ENCODE assay signal across 1 cellular context in genomic region chr1:31593770-31594632, GRCh38.
TF ChIP-seq lines count a peak whose summit lies in the region.

No MANE protein-coding gene starts in this region.

TF ChIP-seq in K562, 482 proteins besides CTCF, POLR2A, EP300 and RAD21 (continued from another document and continues in another):
- TF ChIP-seq ARID2 (IDR thresholded peaks at IDR 0.05) (peak; percentile 74; the same call in 1 of the 2 replicates), CC2D1A (IDR thresholded peaks at IDR 0.05) (0 out of 2 replicates have a peak, but pooled peaks have one; percentile 38), NR2C1 (IDR thresholded peaks at IDR 0.05) (no peak), NR2C1 (tag; IDR thresholded peaks at IDR 0.05) (no peak), CSDE1 (IDR thresholded peaks at IDR 0.05) (no peak), ZNF165 (CRISPR knock-in tag; IDR thresholded peaks at IDR 0.05; ENCODE audit: borderline replicate concordance) (no peak), HLTF (IDR thresholded peaks at IDR 0.05) (no peak), CHCHD3 (CRISPR knock-in tag; IDR thresholded peaks at IDR 0.05) (no peak), KDM1A (IDR thresholded peaks at IDR 0.05) (0 out of 4 replicates have a peak, but pooled peaks of 1 of the 2 experiments have one; percentile 27), ZFP91 (CRISPR knock-in tag; IDR thresholded peaks at IDR 0.05) (no peak), ZNF239 (CRISPR knock-in tag; IDR thresholded peaks at IDR 0.05) (no peak), POLR2AphosphoS2 (IDR thresholded peaks at IDR 0.05; ENCODE audit: low read length) (no peak), ZNF561 (CRISPR knock-in tag; conservative IDR thresholded peaks at IDR 0.05) (no peak), CBFA2T2 (conservative IDR thresholded peaks at IDR 0.05) (no peak), CHD2 (IDR thresholded peaks at IDR 0.05; ENCODE audit: low read depth, low read length) (no peak), NCOR1 (IDR thresholded peaks at IDR 0.05) (no peak), ZNF778 (CRISPR knock-in tag; IDR thresholded peaks at IDR 0.05) (no peak), STAG1 (CRISPR knock-in tag; IDR thresholded peaks at IDR 0.05; ENCODE audit: borderline replicate concordance) (peak; percentile 71; the same call in 1 of the 2 replicates), PML (IDR thresholded peaks at IDR 0.05; ENCODE audit: low read length) (no peak), MTA2 (IDR thresholded peaks at IDR 0.05; ENCODE audit: low read depth) (no peak), CTCFL (IDR thresholded peaks at IDR 0.05; ENCODE audit: borderline replicate concordance, insufficient read depth, low read depth, low read length, poor library complexity, severe bottlenecking) (peak; percentile 72), ATF7 (IDR thresholded peaks at IDR 0.05) (no peak), MNT (conservative IDR thresholded peaks at IDR 0.05) (no peak), SNIP1 (IDR thresholded peaks at IDR 0.05; ENCODE audit: low read depth) (no peak), PTRF (tag; IDR thresholded peaks at IDR 0.05) (no peak), ZNF280B (CRISPR knock-in tag; IDR thresholded peaks at IDR 0.05) (no peak), NFIX (CRISPR knock-in tag; IDR thresholded peaks at IDR 0.05; ENCODE audit: low read depth) (no peak), KAT7 (CRISPR knock-in tag; IDR thresholded peaks at IDR 0.05; ENCODE audit: borderline replicate concordance) (no peak), RBM14 (IDR thresholded peaks at IDR 0.05; ENCODE audit: borderline replicate concordance, insufficient read depth, low read depth, low read length) (no peak), HDAC3 (IDR thresholded peaks at IDR 0.05; ENCODE audit: borderline replicate concordance, partially characterized antibody) (no peak), EGR1 (conservative IDR thresholded peaks at IDR 0.05) (no peak), ZNF311 (CRISPR knock-in tag; IDR thresholded peaks at IDR 0.05) (no peak), HMG20B (CRISPR knock-in tag; IDR thresholded peaks at IDR 0.05) (no peak), E2F4 (CRISPR knock-in tag; IDR thresholded peaks at IDR 0.05; ENCODE audit: low read depth) (no peak), JUNB (CRISPR knock-in tag; conservative IDR thresholded peaks at IDR 0.05) (no peak), CTBP1 (IDR thresholded peaks at IDR 0.05; ENCODE audit: borderline replicate concordance) (peak; percentile 74), PHB2 (IDR thresholded peaks at IDR 0.05; ENCODE audit: low read depth) (no peak)
- TF ChIP-seq, protein P1, sequence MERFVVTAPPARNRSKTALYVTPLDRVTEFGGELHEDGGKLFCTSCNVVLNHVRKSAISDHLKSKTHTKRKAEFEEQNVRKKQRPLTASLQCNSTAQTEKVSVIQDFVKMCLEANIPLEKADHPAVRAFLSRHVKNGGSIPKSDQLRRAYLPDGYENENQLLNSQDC (CRISPR knock-in tag; IDR thresholded peaks at IDR 0.05), result no peak
- TF ChIP-seq, protein P2, sequence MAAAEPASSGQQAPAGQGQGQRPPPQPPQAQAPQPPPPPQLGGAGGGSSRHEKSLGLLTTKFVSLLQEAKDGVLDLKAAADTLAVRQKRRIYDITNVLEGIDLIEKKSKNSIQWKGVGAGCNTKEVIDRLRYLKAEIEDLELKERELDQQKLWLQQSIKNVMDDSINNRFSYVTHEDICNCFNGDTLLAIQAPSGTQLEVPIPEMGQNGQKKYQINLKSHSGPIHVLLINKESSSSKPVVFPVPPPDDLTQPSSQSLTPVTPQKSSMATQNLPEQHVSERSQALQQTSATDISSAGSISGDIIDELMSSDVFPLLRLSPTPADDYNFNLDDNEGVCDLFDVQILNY (CRISPR knock-in tag; IDR thresholded peaks at IDR 0.05), result no peak
- TF ChIP-seq, protein P3, sequence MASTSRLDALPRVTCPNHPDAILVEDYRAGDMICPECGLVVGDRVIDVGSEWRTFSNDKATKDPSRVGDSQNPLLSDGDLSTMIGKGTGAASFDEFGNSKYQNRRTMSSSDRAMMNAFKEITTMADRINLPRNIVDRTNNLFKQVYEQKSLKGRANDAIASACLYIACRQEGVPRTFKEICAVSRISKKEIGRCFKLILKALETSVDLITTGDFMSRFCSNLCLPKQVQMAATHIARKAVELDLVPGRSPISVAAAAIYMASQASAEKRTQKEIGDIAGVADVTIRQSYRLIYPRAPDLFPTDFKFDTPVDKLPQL (IDR thresholded peaks at IDR 0.05; ENCODE audit: extremely low read depth, insufficient read length), result no peak
- TF ChIP-seq, protein P4, sequence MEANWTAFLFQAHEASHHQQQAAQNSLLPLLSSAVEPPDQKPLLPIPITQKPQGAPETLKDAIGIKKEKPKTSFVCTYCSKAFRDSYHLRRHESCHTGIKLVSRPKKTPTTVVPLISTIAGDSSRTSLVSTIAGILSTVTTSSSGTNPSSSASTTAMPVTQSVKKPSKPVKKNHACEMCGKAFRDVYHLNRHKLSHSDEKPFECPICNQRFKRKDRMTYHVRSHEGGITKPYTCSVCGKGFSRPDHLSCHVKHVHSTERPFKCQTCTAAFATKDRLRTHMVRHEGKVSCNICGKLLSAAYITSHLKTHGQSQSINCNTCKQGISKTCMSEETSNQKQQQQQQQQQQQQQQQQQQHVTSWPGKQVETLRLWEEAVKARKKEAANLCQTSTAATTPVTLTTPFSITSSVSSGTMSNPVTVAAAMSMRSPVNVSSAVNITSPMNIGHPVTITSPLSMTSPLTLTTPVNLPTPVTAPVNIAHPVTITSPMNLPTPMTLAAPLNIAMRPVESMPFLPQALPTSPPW (CRISPR knock-in tag; IDR thresholded peaks at IDR 0.05), result no peak
- TF ChIP-seq, protein P5, sequence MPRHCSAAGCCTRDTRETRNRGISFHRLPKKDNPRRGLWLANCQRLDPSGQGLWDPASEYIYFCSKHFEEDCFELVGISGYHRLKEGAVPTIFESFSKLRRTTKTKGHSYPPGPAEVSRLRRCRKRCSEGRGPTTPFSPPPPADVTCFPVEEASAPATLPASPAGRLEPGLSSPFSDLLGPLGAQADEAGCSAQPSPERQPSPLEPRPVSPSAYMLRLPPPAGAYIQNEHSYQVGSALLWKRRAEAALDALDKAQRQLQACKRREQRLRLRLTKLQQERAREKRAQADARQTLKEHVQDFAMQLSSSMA (CRISPR knock-in tag; IDR thresholded peaks at IDR 0.05), result no peak
- TF ChIP-seq, protein P6, sequence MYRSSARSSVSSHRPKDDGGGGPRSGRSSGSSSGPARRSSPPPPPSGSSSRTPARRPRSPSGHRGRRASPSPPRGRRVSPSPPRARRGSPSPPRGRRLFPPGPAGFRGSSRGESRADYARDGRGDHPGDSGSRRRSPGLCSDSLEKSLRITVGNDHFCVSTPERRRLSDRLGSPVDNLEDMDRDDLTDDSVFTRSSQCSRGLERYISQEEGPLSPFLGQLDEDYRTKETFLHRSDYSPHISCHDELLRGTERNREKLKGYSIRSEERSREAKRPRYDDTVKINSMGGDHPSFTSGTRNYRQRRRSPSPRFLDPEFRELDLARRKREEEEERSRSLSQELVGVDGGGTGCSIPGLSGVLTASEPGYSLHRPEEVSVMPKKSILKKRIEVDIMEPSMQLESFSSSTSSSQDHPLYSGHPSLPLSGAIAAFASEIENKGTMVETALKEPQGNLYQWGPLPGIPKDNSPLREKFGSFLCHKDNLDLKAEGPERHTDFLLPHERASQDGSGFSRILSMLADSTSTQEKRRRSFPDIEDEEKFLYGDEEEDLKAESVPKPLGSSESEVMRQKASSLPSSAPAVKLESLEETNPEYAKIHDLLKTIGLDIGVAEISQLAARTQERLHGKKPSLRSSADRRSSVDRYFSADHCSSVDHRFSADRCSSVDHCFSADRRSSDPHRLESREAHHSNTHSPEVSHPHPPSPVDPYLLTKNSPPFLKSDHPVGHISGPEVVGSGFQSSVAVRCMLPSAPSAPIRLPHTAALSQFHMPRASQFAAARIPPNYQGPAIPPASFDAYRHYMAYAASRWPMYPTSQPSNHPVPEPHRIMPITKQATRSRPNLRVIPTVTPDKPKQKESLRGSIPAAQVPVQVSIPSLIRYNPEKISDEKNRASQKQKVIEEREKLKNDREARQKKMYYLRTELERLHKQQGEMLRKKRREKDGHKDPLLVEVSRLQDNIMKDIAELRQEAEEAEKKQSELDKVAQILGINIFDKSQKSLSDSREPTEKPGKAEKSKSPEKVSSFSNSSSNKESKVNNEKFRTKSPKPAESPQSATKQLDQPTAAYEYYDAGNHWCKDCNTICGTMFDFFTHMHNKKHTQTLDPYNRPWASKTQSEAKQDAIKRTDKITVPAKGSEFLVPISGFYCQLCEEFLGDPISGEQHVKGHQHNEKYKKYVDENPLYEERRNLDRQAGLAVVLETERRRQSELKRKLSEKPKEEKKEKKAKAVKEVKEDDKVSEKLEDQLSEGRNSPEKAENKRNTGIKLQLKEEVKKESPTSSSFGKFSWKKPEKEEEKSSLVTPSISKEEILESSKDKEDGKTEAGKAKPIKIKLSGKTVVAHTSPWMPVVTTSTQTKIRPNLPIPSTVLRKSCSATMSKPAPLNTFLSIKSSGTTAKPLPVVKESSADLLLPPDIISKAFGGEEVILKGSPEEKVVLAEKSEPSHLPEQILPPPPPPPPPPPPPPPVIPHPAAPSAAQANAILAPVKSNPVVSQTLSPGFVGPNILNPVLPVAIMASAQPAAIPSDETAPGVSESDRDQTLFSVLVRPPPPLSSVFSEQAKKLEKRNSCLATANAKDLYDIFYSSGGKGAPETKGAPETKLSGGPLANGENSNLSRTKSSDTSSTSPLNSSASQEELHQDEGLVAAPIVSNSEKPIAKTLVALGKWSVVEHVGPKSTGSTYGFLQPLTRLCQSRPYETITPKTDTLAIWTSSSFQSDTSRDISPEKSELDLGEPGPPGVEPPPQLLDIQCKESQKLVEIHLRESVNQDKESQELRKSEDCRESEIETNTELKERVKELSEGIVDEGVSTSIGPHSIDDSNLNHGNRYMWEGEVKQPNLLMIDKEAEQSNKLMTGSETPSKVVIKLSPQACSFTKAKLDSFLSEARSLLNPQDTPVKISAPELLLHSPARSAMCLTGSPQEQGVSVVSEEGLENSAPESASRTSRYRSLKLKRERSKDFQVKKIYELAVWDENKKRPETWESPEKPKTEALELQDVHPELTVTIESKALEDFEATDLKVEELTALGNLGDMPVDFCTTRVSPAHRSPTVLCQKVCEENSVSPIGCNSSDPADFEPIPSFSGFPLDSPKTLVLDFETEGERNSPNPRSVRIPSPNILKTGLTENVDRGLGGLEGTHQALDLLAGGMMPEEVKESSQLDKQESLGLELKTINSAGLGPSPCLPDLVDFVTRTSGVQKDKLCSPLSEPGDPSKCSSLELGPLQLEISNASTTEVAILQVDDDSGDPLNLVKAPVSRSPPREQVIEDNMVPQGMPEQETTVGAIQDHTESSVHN (IDR thresholded peaks at IDR 0.05; ENCODE audit: borderline replicate concordance in 1 of 2, low read depth in 1 of 2), result no peak
